8 cellular contexts compared by ENCODE assay signal in the genomic region with DNA sequence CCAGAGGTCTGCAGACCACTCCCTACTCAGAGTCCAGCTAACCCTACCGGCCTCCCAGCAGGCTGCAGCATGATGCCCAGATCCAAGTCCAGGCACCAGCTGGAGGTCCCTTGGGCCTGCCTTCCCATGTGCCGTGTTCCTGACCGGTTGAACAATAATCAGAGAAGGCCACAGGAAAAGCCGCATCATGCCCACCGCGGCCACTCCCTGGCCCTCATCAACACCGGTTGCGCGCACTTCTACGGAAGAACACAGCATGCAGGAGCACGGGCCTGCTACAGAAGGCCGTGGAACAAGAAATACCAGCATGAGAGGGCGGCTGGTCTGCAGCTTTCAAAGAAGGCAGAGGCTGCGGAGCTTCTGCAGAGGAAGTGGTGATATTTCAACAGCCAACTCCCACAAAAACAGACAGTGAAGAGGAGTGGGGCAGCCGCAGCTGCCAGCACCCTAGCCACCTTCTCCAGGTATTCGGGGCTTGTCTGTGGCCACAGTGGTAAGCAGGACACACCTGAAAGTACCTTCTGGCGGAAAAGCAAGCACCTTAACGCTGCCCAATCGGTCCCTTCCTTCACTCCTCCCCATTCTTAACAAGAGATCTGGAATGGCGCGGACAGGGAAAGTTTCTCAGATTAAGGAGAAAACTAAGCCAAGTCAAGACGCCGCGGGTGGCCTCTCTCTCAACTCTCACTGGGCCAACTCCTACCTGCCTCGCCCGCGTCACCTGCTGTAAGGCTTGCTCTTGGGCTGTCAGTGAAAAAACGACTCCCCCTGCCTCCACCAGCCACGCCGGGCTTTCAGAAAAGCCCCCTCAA. TPM values are rescaled to one million over a fixed set of nuclear protein-coding genes. Genes with fewer than 3 reads are reported as not detected.
DNase-seq lines count a peak whose midpoint lies in the region; TF ChIP-seq lines count a peak whose summit lies in the region.

No MANE protein-coding gene starts in this region.

- H3K9me3 ChIP-seq in HAP-1 (no peaks in the 10 kb centered on the region), endodermal cell (ENCODE audit: control insufficient read depth, low read length) (no peaks in the 10 kb centered on the region), prostate gland (no peaks in the 10 kb centered on the region)

- H3K9ac ChIP-seq in endodermal cell (ENCODE audit: extremely low read depth, low read length, poor library complexity, severe bottlenecking), result no peak overlapping the region

- peaks cover 7% of the 10 kb centered on the region for H3K9me3 Mint-ChIP-seq in endodermal cell

- H3K36me3 Mint-ChIP-seq in endodermal cell (ENCODE audit: low read depth), result peaks cover 4% of the 10 kb centered on the region

- H3K27me3 ChIP-seq in HAP-1 (ENCODE audit: low read depth) (peaks cover 5% of the 10 kb centered on the region), endodermal cell (ENCODE audit: control insufficient read depth, insufficient read depth, low read length, poor library complexity, severe bottlenecking) (peaks cover 64% of the 10 kb centered on the region), prostate gland (replicated peaks; ENCODE audit: insufficient read depth) (no peaks in the 10 kb centered on the region)

- no peak overlapping the region for H3K27ac ChIP-seq in endodermal cell (ENCODE audit: low read depth, low read length)
- H3K27ac ChIP-seq in prostate gland, result no peak overlapping the region

- TF ChIP-seq CTCF in endodermal cell (conservative IDR thresholded peaks at IDR 0.05) (no peak), prostate gland (IDR thresholded peaks at IDR 0.05) (no peak)

- in situ Hi-C loops in HAP-1 (cut with MboI; ENCODE audit: low sequenced_read_pairs), result no loop called here

- H3K4me1 ChIP-seq in HAP-1, result peaks cover 6% of the 10 kb centered on the region; the same call in 1 of the 2 replicates
- H3K4me1 ChIP-seq in endodermal cell (ENCODE audit: control insufficient read depth, insufficient read depth, low read length), result peaks cover 3% of the 10 kb centered on the region
- H3K4me1 ChIP-seq in prostate gland (replicated peaks), result no peaks in the 10 kb centered on the region

- peaks cover 22% of the 10 kb centered on the region for H3K4me1 Mint-ChIP-seq in endodermal cell

- TF ChIP-seq POLR2A in prostate gland (IDR thresholded peaks at IDR 0.05), result no peak

- H3K27me3 Mint-ChIP-seq in endodermal cell (ENCODE audit: insufficient read depth), result peaks cover 55% of the 10 kb centered on the region

- 7 to 9% methylated on average over 20 to 30 of the region's 30 CpGs for WGBS in endodermal cell (ENCODE audit: insufficient coverage in 1 of 2, insufficient read length in 1 of 2), 2 experiments
- WGBS in prostate gland, result 5% methylated on average over 30 of the region's 30 CpGs

- no peaks in the 10 kb centered on the region for H3K36me3 ChIP-seq in HAP-1 (replicated peaks)
- H3K36me3 ChIP-seq in endodermal cell (ENCODE audit: control insufficient read depth, insufficient read depth, low read length), result no peaks in the 10 kb centered on the region
- no peaks in the 10 kb centered on the region for H3K36me3 ChIP-seq in prostate gland

- H3K4me3 ChIP-seq in HAP-1 (peak overlapping the region; percentile 22), endodermal cell (ENCODE audit: low read length) (peak overlapping the region; percentile 72), prostate gland (peak overlapping the region; percentile 42 to 46)

- DNase-seq in HAP-1 (ENCODE audit: low spot score in 2 of 2) (no peak), NCI-H526 treated with DMSO at 0.1 percent for 48 hours (lab: John Stamatoyannopoulos, UW) (peak; percentile 7), endodermal cell (peak; percentile 84), prostate gland (ENCODE audit: low spot score) (peak; percentile 34), OCI-M2 (lab: John Stamatoyannopoulos, UW; ENCODE audit: unreplicated experiment) (no peak), NCI-H2196 (lab: John Stamatoyannopoulos, UW; ENCODE audit: unreplicated experiment) (no peak), AG08396 (ENCODE audit: low spot score) (no peak)
- no peak for DNase-seq in activated effector memory CD4-positive, alpha-beta T cell treated with Interleukin-2 at 50 U/mL for 16 hours

- H3K27ac Mint-ChIP-seq in endodermal cell, result no peak overlapping the region

- H3K4me3 Mint-ChIP-seq in endodermal cell, result peak overlapping the region; percentile 69

- intact Hi-C loops in prostate gland (cut with DNase I), result no loop called here

RNA-seq across cellular contexts. Expression of gene PGBD5, which starts 1.5 kb away (rescaled TPM):
- 1 to 10 TPM; 1.3 to 4.6 TPM for total RNA-seq in endodermal cell
- 5.8 TPM for polyA plus RNA-seq in endodermal cell (2013, experiment 1 of 2)
- 4.1 TPM for polyA plus RNA-seq in endodermal cell (2013, experiment 2 of 2)
- total RNA-seq in prostate gland, result 1 to 10 TPM in 1 of 2 donors, under 1 TPM in 1; 0.55 to 8.8 TPM

Comparison
In these comparisons a context has a peak if more than half of its experiments do, and no peak if none do; other contexts are left out.
1. DNase-seq: peak in NCI-H526 treated with DMSO at 0.1 percent for 48 hours (single experiment), endodermal cell (single experiment) and prostate gland (single experiment); none in HAP-1 (0 of 2), OCI-M2 (single experiment), NCI-H2196 (single experiment), activated effector memory CD4-positive, alpha-beta T cell treated with Interleukin-2 at 50 U/mL for 16 hours (single experiment) and AG08396 (single experiment).
2. H3K4me3 ChIP-seq: peak in every context shown above with its lines; median percentile 72 in endodermal cell; 44 in prostate gland; 22 in HAP-1.